ENCODE assay signal across 19 cellular contexts in the genomic region with DNA sequence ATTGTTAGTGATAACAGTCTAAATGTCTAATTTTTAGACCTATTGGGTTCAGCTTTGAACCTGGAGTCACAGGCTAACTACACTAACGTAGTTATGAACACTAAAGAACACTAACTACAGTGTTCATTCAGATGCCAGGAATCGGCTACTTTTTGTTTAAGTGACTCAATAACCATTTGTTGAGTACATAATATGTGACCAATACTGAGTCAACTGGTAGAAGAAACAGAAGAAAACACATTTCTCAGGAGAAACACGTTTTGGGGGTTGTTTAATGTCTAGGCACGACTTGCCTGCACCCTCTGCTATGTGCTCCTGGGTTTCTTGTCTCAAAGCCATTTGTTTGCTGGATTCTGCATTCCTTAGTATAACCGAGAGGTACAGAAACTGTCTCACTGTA. TPM values are rescaled to one million over a fixed set of nuclear protein-coding genes. Genes with fewer than 3 reads are reported as not detected.
DNase-seq lines count a peak whose midpoint lies in the region; ATAC-seq, FAIRE-seq and TF ChIP-seq lines count a peak whose summit lies in the region.
"Had no signal": no experiment of that assay in that cellular context is flagged by ENCODE, and none has a peak within 500 bp of the region (broad histone marks: within the 10 kb centered on the region; RNA-seq: fewer than 3 reads in every experiment).

No MANE protein-coding gene starts in this region.

- DNase-seq in GM12892 (ENCODE audit: insufficient read length) (no peak), LHCN-M2 (ENCODE audit: low read depth) (peak; percentile 61), epithelial cell of esophagus (ENCODE audit: low read depth) (peak; percentile 63), renal cortical epithelial cell (ENCODE audit: low read depth) (peak; percentile 8), D721Med (ENCODE audit: insufficient read length, low spot score) (no peak), NCI-H226 (no peak)
- DNase-seq in activated CD8-positive, alpha-beta memory T cell treated with anti-CD3 and anti-CD28 coated beads, Interleukin-2, amount 50 U/mL, for 4 hours = no peak
- DNase-seq: DMS79, NCI-H2081, NCI-H2171, NCI-H524 treated with DMSO at 0.1 percent for 48 hours, NCI-H82, Peyer's patch had no signal

- no peak for ATAC-seq in HG03439 (IDR thresholded peaks at IDR 0.05; ENCODE audit: unreplicated experiment)
- ATAC-seq: SK-N-SH treated with all-trans-retinoic acid at 6 μM for 48 hours had no signal

- TF ChIP-seq POLR2A in GM12892 (IDR thresholded peaks at IDR 0.05; ENCODE audit: low read depth, low read length) = no peak

- TF ChIP-seq CTCF in epithelial cell of esophagus (IDR thresholded peaks at IDR 0.05; ENCODE audit: insufficient read depth, low read depth, low read length, missing control alignments) = no peak
- TF ChIP-seq CTCF in D721Med (IDR thresholded peaks at IDR 0.05; ENCODE audit: insufficient read depth, missing control alignments) = no peak

- FAIRE-seq in GM12892 (lab: Jason Lieb, UNC) (peak; percentile 5), D721Med (lab: Jason Lieb, UNC) (no peak)
- FAIRE-seq: A204.1, H1, HTR-8/SVneo had no signal

- H3K4me3 ChIP-seq in epithelial cell of esophagus (ENCODE audit: low read length) = no peak overlapping the region
- H3K4me3 ChIP-seq: Peyer's patch had no signal

RNA-seq across cellular contexts. Expression of a gene that starts 18.6 kb away (rescaled TPM):
- 5.8 TPM for polyA plus RNA-seq in GM12892 (2012; ENCODE audit: missing spikeins)
- total RNA-seq in LHCN-M2 (2014; rRNA removed) (not detected in 2 replicates), renal cortical epithelial cell (not detected in 2 replicates)
- not detected for polyA plus RNA-seq in LHCN-M2 (2012)
- total RNA-seq: H1, MCF 10A had no signal
- polyA plus RNA-seq: H1 had no signal

Comparison
In these comparisons a context has a peak if more than half of its experiments do, and no peak if none do; other contexts are left out.
1. DNase-seq: peak in LHCN-M2 (single experiment), epithelial cell of esophagus (single experiment) and renal cortical epithelial cell (single experiment); none in GM12892 (single experiment), D721Med (single experiment), NCI-H226 (single experiment) and activated CD8-positive, alpha-beta memory T cell treated with anti-CD3 and anti-CD28 coated beads, Interleukin-2, amount 50 U/mL, for 4 hours (single experiment).